8 cellular contexts compared by ENCODE assay signal in genomic region chr5:171398660-171399059, GRCh38. TPM values are rescaled to one million over a fixed set of nuclear protein-coding genes. Genes with fewer than 3 reads are reported as not detected.
A peak's percentile ranks its signal among the peaks of the same experiment; 100 is the strongest.
DNase-seq lines count a peak whose midpoint lies in the region; ATAC-seq, FAIRE-seq and TF ChIP-seq lines count a peak whose summit lies in the region.
"Not testable (repeated sequence)": the region's sequence is repeated elsewhere in the genome, so short reads cannot be mapped to it uniquely, and the experiment has no call there.
"Had no signal": no experiment of that assay in that cellular context is flagged by ENCODE, and none has a peak within 500 bp of the region (broad histone marks: within the 10 kb centered on the region; RNA-seq: fewer than 3 reads in every experiment).

No MANE protein-coding gene starts in this region.

- not testable (repeated sequence) for H3K27me3 Mint-ChIP-seq in activated T-cell treated with anti-CD3 and anti-CD28 coated beads, Interleukin-2, amount 50 U/mL, for 24 hours; activated naive CD8-positive, alpha-beta T cell treated with anti-CD3 and anti-CD28 coated beads, Interleukin-2, amount 50 U/mL, for 24 hours; endodermal cell (ENCODE audit: insufficient read depth); progenitor cell of endocrine pancreas

- peaks cover 83% of the 10 kb centered on the region for H3K36me3 ChIP-seq in DND-41 (ENCODE audit: insufficient read depth, low read length)
- H3K36me3 ChIP-seq in Panc1 (ENCODE audit: control insufficient read depth, insufficient read depth, low read length), result peaks cover 29% of the 10 kb centered on the region
- peaks cover 82% of the 10 kb centered on the region for H3K36me3 ChIP-seq in endodermal cell (ENCODE audit: control insufficient read depth, insufficient read depth, low read length)
- H3K36me3 ChIP-seq in HepG2 (replicated peaks in 1 of 2; ENCODE audit: control insufficient read depth in 1 of 2, insufficient read depth in 2 of 2, low read length in 2 of 2), result peaks cover 34 to 82% of the 10 kb centered on the region in 2 experiments

- intact Hi-C loops in Panc1 (cut with micrococcal nuclease; ENCODE audit: unreplicated experiment); HepG2 (cut with micrococcal nuclease; ENCODE audit: unreplicated experiment): not testable (repeated sequence)

- peak overlapping the region; percentile 97 for H3K4me3 Mint-ChIP-seq in activated T-cell treated with anti-CD3 and anti-CD28 coated beads, Interleukin-2, amount 50 U/mL, for 24 hours
- H3K4me3 Mint-ChIP-seq in activated naive CD8-positive, alpha-beta T cell treated with anti-CD3 and anti-CD28 coated beads, Interleukin-2, amount 50 U/mL, for 24 hours, result peak overlapping the region; percentile 50
- not testable (repeated sequence) for H3K4me3 Mint-ChIP-seq in endodermal cell; progenitor cell of endocrine pancreas (ENCODE audit: low read depth)

- not testable (repeated sequence) for TF ChIP-seq POLR2A in HepG2 (IDR thresholded peaks at IDR 0.05; ENCODE audit: insufficient read depth in 1 of 2, low read depth in 2 of 2, low read length in 2 of 2)

- not testable (repeated sequence) for H3K9me3 ChIP-seq in DND-41 (ENCODE audit: insufficient read depth, low read length, severe bottlenecking); Panc1 (ENCODE audit: control insufficient read depth, insufficient read depth, low read depth, low read length); HepG2 (ENCODE audit: low read length)
- H3K9me3 ChIP-seq in endodermal cell (ENCODE audit: control insufficient read depth, low read length), result peaks cover 20% of the 10 kb centered on the region

- TF ChIP-seq CTCF in DND-41 (IDR thresholded peaks at IDR 0.05; ENCODE audit: borderline replicate concordance, extremely low read depth, low read length, poor library complexity, severe bottlenecking); Panc1 (IDR thresholded peaks at IDR 0.05); endodermal cell (conservative IDR thresholded peaks at IDR 0.05); HepG2 (CRISPR knock-in tag; IDR thresholded peaks at IDR 0.05); progenitor cell of endocrine pancreas (IDR thresholded peaks at IDR 0.05; ENCODE audit: unreplicated experiment): not testable (repeated sequence)

- H3K27ac ChIP-seq in DND-41 (ENCODE audit: low read length); Panc1 (ENCODE audit: low read length); endodermal cell (ENCODE audit: low read depth, low read length); HepG2 (ENCODE audit: extremely low read length, insufficient read depth, low read length): not testable (repeated sequence)

- not testable (repeated sequence) for H3K9ac ChIP-seq in DND-41 (ENCODE audit: low read depth, low read length); endodermal cell (ENCODE audit: extremely low read depth, low read length, poor library complexity, severe bottlenecking); HepG2 (ENCODE audit: insufficient read depth, low read depth, low read length)

- ATAC-seq in DND-41 (ENCODE audit: insufficient read depth, low read depth), result 0 out of 3 replicates have a peak, but pooled peaks have one; percentile 17
- peak; percentile 62; the same call in 1 of the 2 replicates for ATAC-seq in Panc1
- ATAC-seq in activated naive CD8-positive, alpha-beta T cell treated with anti-CD3 and anti-CD28 coated beads, Interleukin-2, amount 50 U/mL, for 24 hours, result not testable (repeated sequence)
- ATAC-seq in HepG2, result peak; percentile 19

- H3K4me2 ChIP-seq in DND-41 (ENCODE audit: insufficient read depth, low read length), result peak overlapping the region; percentile 12; the same call in 1 of the 2 replicates
- H3K4me2 ChIP-seq in HepG2 (ENCODE audit: low read depth, low read length), result not testable (repeated sequence)

- not testable (repeated sequence) for BruUV-seq in Panc1 (replicated peaks; lab: Mats Ljungman, UMichigan); HepG2 (replicated peaks; lab: Mats Ljungman, UMichigan)

- DNase-seq in DND-41; Panc1 (ENCODE audit: low read depth, low spot score); activated T-cell treated with anti-CD3 and anti-CD28 coated beads, Interleukin-2, amount 50 U/mL, for 24 hours; activated naive CD8-positive, alpha-beta T cell treated with anti-CD3 and anti-CD28 coated beads, Interleukin-2, amount 50 U/mL, for 24 hours; HepG2 (ENCODE audit: low spot score); progenitor cell of endocrine pancreas (ENCODE audit: low spot score, unreplicated experiment): not testable (repeated sequence)
- peak; percentile 38 for DNase-seq in endodermal cell

- not testable (repeated sequence) for H2AFZ ChIP-seq in DND-41 (ENCODE audit: low read depth, low read length); HepG2 (ENCODE audit: low read length)

- TF ChIP-seq EP300 in HepG2 (IDR thresholded peaks at IDR 0.05; ENCODE audit: low read depth in 2 of 2, low read length in 2 of 2); HepG2 (CRISPR knock-in tag; IDR thresholded peaks at IDR 0.05; ENCODE audit: borderline replicate concordance): not testable (repeated sequence)

- WGBS in endodermal cell (ENCODE audit: insufficient coverage in 1 of 2, insufficient read length in 1 of 2), 2 experiments, result 95 to 96% methylated on average over 8 to 9 of the region's 9 CpGs
- 94% methylated on average over 9 of the region's 9 CpGs for WGBS in HepG2 (ENCODE audit: low lambda C conversion rate)

- H3K36me3 Mint-ChIP-seq in activated T-cell treated with anti-CD3 and anti-CD28 coated beads, Interleukin-2, amount 50 U/mL, for 24 hours (ENCODE audit: low read depth), result peaks cover 87% of the 10 kb centered on the region
- peaks cover 79% of the 10 kb centered on the region for H3K36me3 Mint-ChIP-seq in activated naive CD8-positive, alpha-beta T cell treated with anti-CD3 and anti-CD28 coated beads, Interleukin-2, amount 50 U/mL, for 24 hours (ENCODE audit: low read depth)
- H3K36me3 Mint-ChIP-seq in endodermal cell (ENCODE audit: low read depth) (peaks cover 85% of the 10 kb centered on the region), progenitor cell of endocrine pancreas (ENCODE audit: insufficient read depth) (peaks cover 58% of the 10 kb centered on the region)

- peaks cover 22% of the 10 kb centered on the region for H3K4me1 ChIP-seq in DND-41 (ENCODE audit: insufficient read depth, low read length)
- H3K4me1 ChIP-seq in Panc1 (ENCODE audit: control insufficient read depth, insufficient read depth, low read length), result peaks cover 32% of the 10 kb centered on the region
- not testable (repeated sequence) for H3K4me1 ChIP-seq in endodermal cell (ENCODE audit: control insufficient read depth, insufficient read depth, low read length)
- peaks cover 80% of the 10 kb centered on the region for H3K4me1 ChIP-seq in HepG2 (ENCODE audit: insufficient read depth, low read length)

- POLR2A ChIA-PET in Panc1 (lab: Charles Lee), result not testable (repeated sequence)
- POLR2A ChIA-PET in HepG2 (lab: Yijun Ruan, JAX), result interaction anchor here (2.1 kb wide), 1 partner anchor 10 kb away, joined by 8 read pairs; no protein-coding TSS in a partner anchor

- H4K20me1 ChIP-seq in DND-41 (ENCODE audit: insufficient read depth, low read length) (peaks cover 82% of the 10 kb centered on the region), HepG2 (ENCODE audit: insufficient read depth, low read length) (peaks cover 82% of the 10 kb centered on the region)

- in situ Hi-C loops in Panc1 (cut with HindIII; ENCODE audit: low pct_unique_long_range_greater_than_20kb, low sequenced_read_pairs); HepG2 (cut with HindIII; ENCODE audit: extremely low pct_ligation_motif_present, low pct_unique_long_range_greater_than_20kb): not testable (repeated sequence)

- H3K27me3 ChIP-seq in DND-41 (ENCODE audit: insufficient read depth, low read length, poor library complexity); Panc1 (ENCODE audit: control insufficient read depth, insufficient read depth, low read length); endodermal cell (ENCODE audit: control insufficient read depth, insufficient read depth, low read length, poor library complexity, severe bottlenecking); HepG2 (ENCODE audit: control insufficient read depth in 1 of 2, insufficient read depth in 2 of 2, low read length in 2 of 2): not testable (repeated sequence)

- CTCF ChIA-PET in Panc1 (lab: Charles Lee); HepG2 (lab: Yijun Ruan, JAX; ENCODE audit: low intra/inter-chr PET ratio, low total read pairs): not testable (repeated sequence)

- H3K27ac Mint-ChIP-seq in activated T-cell treated with anti-CD3 and anti-CD28 coated beads, Interleukin-2, amount 50 U/mL, for 24 hours, result peak overlapping the region; percentile 89
- H3K27ac Mint-ChIP-seq in activated naive CD8-positive, alpha-beta T cell treated with anti-CD3 and anti-CD28 coated beads, Interleukin-2, amount 50 U/mL, for 24 hours, result peak overlapping the region; percentile 61
- not testable (repeated sequence) for H3K27ac Mint-ChIP-seq in endodermal cell
- H3K27ac Mint-ChIP-seq in progenitor cell of endocrine pancreas, result peak overlapping the region; percentile 71

- FAIRE-seq in HepG2 (lab: Jason Lieb, UNC), result not testable (repeated sequence)

- TF ChIP-seq RAD21 in HepG2 (CRISPR knock-in tag; IDR thresholded peaks at IDR 0.05), result not testable (repeated sequence)

- not testable (repeated sequence) for H3K9me3 Mint-ChIP-seq in activated T-cell treated with anti-CD3 and anti-CD28 coated beads, Interleukin-2, amount 50 U/mL, for 24 hours; activated naive CD8-positive, alpha-beta T cell treated with anti-CD3 and anti-CD28 coated beads, Interleukin-2, amount 50 U/mL, for 24 hours; endodermal cell; progenitor cell of endocrine pancreas (ENCODE audit: low read depth)

- H3K79me2 ChIP-seq in DND-41 (ENCODE audit: insufficient read depth, low read length) (peaks cover 85% of the 10 kb centered on the region), HepG2 (ENCODE audit: insufficient read depth, low read length) (peaks cover 81% of the 10 kb centered on the region)

- H3K4me1 Mint-ChIP-seq in activated T-cell treated with anti-CD3 and anti-CD28 coated beads, Interleukin-2, amount 50 U/mL, for 24 hours (ENCODE audit: low read depth), result peaks cover 69% of the 10 kb centered on the region
- H3K4me1 Mint-ChIP-seq in activated naive CD8-positive, alpha-beta T cell treated with anti-CD3 and anti-CD28 coated beads, Interleukin-2, amount 50 U/mL, for 24 hours, result peaks cover 69% of the 10 kb centered on the region
- peaks cover 26% of the 10 kb centered on the region for H3K4me1 Mint-ChIP-seq in endodermal cell
- not testable (repeated sequence) for H3K4me1 Mint-ChIP-seq in progenitor cell of endocrine pancreas (ENCODE audit: low read depth)

- not testable (repeated sequence) for H3K4me3 ChIP-seq in DND-41 (ENCODE audit: low read depth in 1 of 2, low read length in 2 of 2); Panc1 (ENCODE audit: low read depth in 2 of 2, low read length in 2 of 2); endodermal cell (ENCODE audit: low read length); HepG2 (replicated peaks in 1 of 3; ENCODE audit: insufficient read depth in 1 of 3, low read depth in 2 of 3, low read length in 3 of 3)

RNA-seq across cellular contexts. Expression of gene NPM1, which starts 11.0 kb away (rescaled TPM):
- total RNA-seq in Panc1 (2021; ENCODE audit: unreplicated experiment) (1,864 TPM), endodermal cell (1,000 to 10,000 TPM; 1,997 to 2,127 TPM), HepG2 (2016; rRNA removed; fragmentation: Illumina TruSeq; extraction: Trizol) (3,353 and 5,553 TPM in 2 replicates), progenitor cell of endocrine pancreas (1,367 and 1,453 TPM in 2 replicates)
- polyA plus RNA-seq in Panc1 (2012; ENCODE audit: insufficient read length), result 1,117 TPM
- polyA plus RNA-seq in endodermal cell (2013, experiment 1 of 2), result 2,680 TPM
- 2,415 TPM for polyA plus RNA-seq in endodermal cell (2013, experiment 2 of 2)
- total RNA-seq in HepG2 (2016; cell fraction: cytosol; rRNA removed; fragmentation: Illumina TruSeq; extraction: Trizol; ENCODE audit: low read depth), result 762 and 941 TPM in 2 replicates
- total RNA-seq in HepG2 (2016; cell fraction: insoluble cytoplasmic fraction; rRNA removed; fragmentation: Illumina TruSeq; extraction: Trizol), result 3,423 and 5,528 TPM in 2 replicates
- 1,613 and 2,053 TPM in 2 replicates for total RNA-seq in HepG2 (2016; cell fraction: membrane; rRNA removed; fragmentation: Illumina TruSeq; extraction: Trizol)
- total RNA-seq in HepG2 (2016; cell fraction: nucleus; rRNA removed; fragmentation: Illumina TruSeq; extraction: Trizol), result 1,233 and 1,301 TPM in 2 replicates
- 1,684 and 2,047 TPM in 2 replicates for polyA plus RNA-seq in HepG2 (2011; rRNA removed)
- polyA plus RNA-seq in HepG2 (2011; cell fraction: cytosol; rRNA removed), result 2,726 and 4,334 TPM in 2 replicates
- 901 and 998 TPM in 2 replicates for polyA plus RNA-seq in HepG2 (2011; cell fraction: nucleus; rRNA removed)
- polyA plus RNA-seq in HepG2 (2012), result 3,095 and 3,791 TPM in 2 replicates
- 990 and 1,054 TPM in 2 replicates for polyA plus RNA-seq in HepG2 (2016; cell fraction: cytosol; fragmentation: Illumina TruSeq; extraction: Trizol; ENCODE audit: low read depth)
- 5,889 and 6,211 TPM in 2 replicates for polyA plus RNA-seq in HepG2 (2016; cell fraction: insoluble cytoplasmic fraction; fragmentation: Illumina TruSeq; extraction: Trizol; ENCODE audit: low read depth)
- 1,669 and 1,931 TPM in 2 replicates for polyA plus RNA-seq in HepG2 (2016; cell fraction: membrane; fragmentation: Illumina TruSeq; extraction: Trizol; ENCODE audit: low read depth)
- polyA plus RNA-seq in HepG2 (2016; cell fraction: nucleus; fragmentation: Illumina TruSeq; extraction: Trizol; ENCODE audit: insufficient read depth, low read depth), result 1,818 and 1,822 TPM in 2 replicates
- polyA minus RNA-seq in HepG2 (2011; rRNA and poly(A)+ RNA removed; ENCODE audit: low replicate concordance), result 1,398 and 1,793 TPM in 2 replicates
- 3,161 and 4,136 TPM in 2 replicates for polyA minus RNA-seq in HepG2 (2011; cell fraction: cytosol; rRNA and poly(A)+ RNA removed)
- polyA minus RNA-seq in HepG2 (2011; cell fraction: nucleus; rRNA and poly(A)+ RNA removed), result 529 and 590 TPM in 2 replicates

RNA-seq across cellular contexts. Expression of gene FGF18, which starts 20.8 kb away (rescaled TPM):
- total RNA-seq in Panc1 (2021; ENCODE audit: unreplicated experiment) (1.7 TPM), endodermal cell (under 1 TPM; 0.44 to 0.57 TPM), HepG2 (2016; rRNA removed; fragmentation: Illumina TruSeq; extraction: Trizol) (not detected in 2 replicates), progenitor cell of endocrine pancreas (2.3 and 2.6 TPM in 2 replicates)
- 0.78 TPM for polyA plus RNA-seq in Panc1 (2012; ENCODE audit: insufficient read length)
- 3.8 TPM for polyA plus RNA-seq in endodermal cell (2013, experiment 1 of 2)
- 3.6 TPM for polyA plus RNA-seq in endodermal cell (2013, experiment 2 of 2)
- not detected in 2 replicates for total RNA-seq in HepG2 (2016; cell fraction: cytosol; rRNA removed; fragmentation: Illumina TruSeq; extraction: Trizol; ENCODE audit: low read depth)
- total RNA-seq in HepG2 (2016; cell fraction: insoluble cytoplasmic fraction; rRNA removed; fragmentation: Illumina TruSeq; extraction: Trizol), result not detected in 2 replicates
- total RNA-seq in HepG2 (2016; cell fraction: membrane; rRNA removed; fragmentation: Illumina TruSeq; extraction: Trizol), result not detected in 2 replicates
- not detected in 2 replicates for total RNA-seq in HepG2 (2016; cell fraction: nucleus; rRNA removed; fragmentation: Illumina TruSeq; extraction: Trizol)
- polyA plus RNA-seq in HepG2 (2011; rRNA removed), result 0.04 TPM in 1 of 2 replicates, not detected in the other
- not detected in 2 replicates for polyA plus RNA-seq in HepG2 (2011; cell fraction: cytosol; rRNA removed)
- polyA plus RNA-seq in HepG2 (2011; cell fraction: nucleus; rRNA removed), result 0.05 and 0.24 TPM in 2 replicates
- 0.08 TPM in 1 of 2 replicates, not detected in the other for polyA plus RNA-seq in HepG2 (2012)
- 0.06 TPM in 1 of 2 replicates, not detected in the other for polyA plus RNA-seq in HepG2 (2016; cell fraction: cytosol; fragmentation: Illumina TruSeq; extraction: Trizol; ENCODE audit: low read depth)
- polyA plus RNA-seq in HepG2 (2016; cell fraction: insoluble cytoplasmic fraction; fragmentation: Illumina TruSeq; extraction: Trizol; ENCODE audit: low read depth), result not detected in 2 replicates
- polyA plus RNA-seq in HepG2 (2016; cell fraction: membrane; fragmentation: Illumina TruSeq; extraction: Trizol; ENCODE audit: low read depth), result 0.09 TPM in 1 of 2 replicates, not detected in the other
- not detected in 2 replicates for polyA plus RNA-seq in HepG2 (2016; cell fraction: nucleus; fragmentation: Illumina TruSeq; extraction: Trizol; ENCODE audit: insufficient read depth, low read depth)
- not detected in 2 replicates for polyA minus RNA-seq in HepG2 (2011; rRNA and poly(A)+ RNA removed; ENCODE audit: low replicate concordance)
- not detected in 2 replicates for polyA minus RNA-seq in HepG2 (2011; cell fraction: cytosol; rRNA and poly(A)+ RNA removed)
- not detected in 2 replicates for polyA minus RNA-seq in HepG2 (2011; cell fraction: nucleus; rRNA and poly(A)+ RNA removed)
- polyA plus RNA-seq: CD14-positive monocyte had no signal
